Comparison of ENCODE assay signal across 8 cellular contexts in genomic region chr9:92140074-92140753, GRCh38. TPM values are rescaled to one million over a fixed set of nuclear protein-coding genes. Genes with fewer than 3 reads are reported as not detected.
DNase-seq lines count a peak whose midpoint lies in the region; ATAC-seq and TF ChIP-seq lines count a peak whose summit lies in the region.

No MANE protein-coding gene starts in this region.

- H3K9ac ChIP-seq in IMR-90 (ENCODE audit: low read depth, low read length), result peak overlapping the region; percentile 89

- peak overlapping the region; percentile 98 for H3K4ac ChIP-seq in IMR-90 (ENCODE audit: low read depth, low read length)

- H3K4me3 ChIP-seq in IMR-90 (ENCODE audit: insufficient read depth, low read depth, low read length) (peak overlapping the region; percentile 65), thoracic aorta (peak overlapping the region; percentile 71)

- H3K27me3 Mint-ChIP-seq in activated T-helper 2 cell treated with anti-CD3 and anti-CD28 coated beads, Interferon-gamma antibody, Interleukin-2, Interleukin-4, amounts not matched to agents 10 μg/mL and 5 μg/mL and 100 μg/mL, durations not matched to agents 14 hours and 24 hours and 36 hours (ENCODE audit: low read depth), result peaks cover 31% of the 10 kb centered on the region
- H3K27me3 Mint-ChIP-seq in osteocyte (ENCODE audit: unreplicated experiment), result no peaks in the 10 kb centered on the region

- H2AFZ ChIP-seq in IMR-90 (replicated peaks; ENCODE audit: low read length, poor library complexity), result peak overlapping the region; percentile 87

- H3K27ac ChIP-seq in IMR-90 (ENCODE audit: insufficient read depth, low read length), result peak overlapping the region; percentile 92
- peak overlapping the region; percentile 25; the same call in 1 of the 2 replicates for H3K27ac ChIP-seq in RWPE1
- no peak overlapping the region for H3K27ac ChIP-seq in thoracic aorta

- peak overlapping the region; percentile 97; the same call in 2 of the 3 replicates for H2BK15ac ChIP-seq in IMR-90 (ENCODE audit: low read depth, low read length)

- TF ChIP-seq POLR2A in IMR-90 (IDR thresholded peaks at IDR 0.05; ENCODE audit: low read depth, low read length), result no peak

- peak overlapping the region; percentile 85 for H3K23ac ChIP-seq in IMR-90 (ENCODE audit: low read depth, low read length)

- H4K8ac ChIP-seq in IMR-90 (ENCODE audit: low read depth in 2 of 2, low read length in 2 of 2), result peak overlapping the region; percentile 70 to 92

- H3K27ac Mint-ChIP-seq in activated T-helper 2 cell treated with anti-CD3 and anti-CD28 coated beads, Interferon-gamma antibody, Interleukin-2, Interleukin-4, amounts not matched to agents 10 μg/mL and 5 μg/mL and 100 μg/mL, durations not matched to agents 14 hours and 24 hours and 36 hours, result no peak overlapping the region
- no peak overlapping the region for H3K27ac Mint-ChIP-seq in osteocyte (ENCODE audit: unreplicated experiment)

- peaks cover 35% of the 10 kb centered on the region for H3K4me1 ChIP-seq in IMR-90 (ENCODE audit: control insufficient read depth, insufficient read depth, low read length)
- H3K4me1 ChIP-seq in thoracic aorta (ENCODE audit: control insufficient read depth in 1 of 2, low read depth in 2 of 2), result peaks cover 6 to 16% of the 10 kb centered on the region in 2 donors

- H3K18ac ChIP-seq in IMR-90 (ENCODE audit: low read depth, low read length), result peak overlapping the region; percentile 82

- ATAC-seq in IMR-90 (ENCODE audit: low read depth), result peak; percentile 55
- ATAC-seq in thoracic aorta (ENCODE audit: insufficient number of reproducible peaks, low FRiP score, low read depth), result no peak

- no TSS peak for BruUV-seq in IMR-90 (replicated peaks; lab: Mats Ljungman, UMichigan)

- H3K9me3 Mint-ChIP-seq in activated T-helper 2 cell treated with anti-CD3 and anti-CD28 coated beads, Interferon-gamma antibody, Interleukin-2, Interleukin-4, amounts not matched to agents 10 μg/mL and 5 μg/mL and 100 μg/mL, durations not matched to agents 14 hours and 24 hours and 36 hours, result no peaks in the 10 kb centered on the region
- H3K9me3 Mint-ChIP-seq in osteocyte (ENCODE audit: unreplicated experiment), result no peaks in the 10 kb centered on the region

- H4K5ac ChIP-seq in IMR-90 (ENCODE audit: low read depth, low read length), result peak overlapping the region; percentile 91

- H2AK9ac ChIP-seq in IMR-90 (replicated peaks; ENCODE audit: low read depth, low read length, poor library complexity), result peak overlapping the region; percentile 91

- no peak overlapping the region for H3K4me3 Mint-ChIP-seq in activated T-helper 2 cell treated with anti-CD3 and anti-CD28 coated beads, Interferon-gamma antibody, Interleukin-2, Interleukin-4, amounts not matched to agents 10 μg/mL and 5 μg/mL and 100 μg/mL, durations not matched to agents 14 hours and 24 hours and 36 hours (ENCODE audit: low read depth)
- peak overlapping the region; percentile 83 for H3K4me3 Mint-ChIP-seq in osteocyte (ENCODE audit: unreplicated experiment)

- peak overlapping the region; percentile 99 for H4K91ac ChIP-seq in IMR-90 (ENCODE audit: insufficient read depth, low read depth, low read length)

- peaks cover 17% of the 10 kb centered on the region for H3K9me1 ChIP-seq in IMR-90 (ENCODE audit: insufficient read depth, low read length)

- intact Hi-C loops in IMR-90 (cut with micrococcal nuclease), result loop anchor here (1.0 kb wide), 1 partner anchor 102 kb away; no protein-coding TSS in a partner anchor
- intact Hi-C loops in activated T-helper 2 cell treated with anti-CD3 and anti-CD28 coated beads, Interferon-gamma antibody, Interleukin-2, Interleukin-4, amounts not matched to agents 10 μg/mL and 5 μg/mL and 100 μg/mL, durations not matched to agents 14 hours and 24 hours and 36 hours (cut with micrococcal nuclease), result loop anchor here (1.0 to 10.0 kb wide), 2 partner anchors 8 to 105 kb away; no protein-coding TSS in a partner anchor

- no peaks in the 10 kb centered on the region for H3K27me3 ChIP-seq in IMR-90 (ENCODE audit: control insufficient read depth, insufficient read depth, low read length)
- H3K27me3 ChIP-seq in thoracic aorta (replicated peaks; ENCODE audit: insufficient read depth), result no peaks in the 10 kb centered on the region

- H3K36me3 Mint-ChIP-seq in activated T-helper 2 cell treated with anti-CD3 and anti-CD28 coated beads, Interferon-gamma antibody, Interleukin-2, Interleukin-4, amounts not matched to agents 10 μg/mL and 5 μg/mL and 100 μg/mL, durations not matched to agents 14 hours and 24 hours and 36 hours (ENCODE audit: low read depth), result no peaks in the 10 kb centered on the region
- peaks cover 9% of the 10 kb centered on the region for H3K36me3 Mint-ChIP-seq in osteocyte (ENCODE audit: unreplicated experiment)

- H2BK120ac ChIP-seq in IMR-90 (ENCODE audit: low read depth, low read length), result peak overlapping the region; percentile 99

- peak overlapping the region; percentile 78 for H2BK5ac ChIP-seq in IMR-90 (ENCODE audit: low read depth, low read length, poor library complexity, severe bottlenecking)

- TF ChIP-seq RAD21 in IMR-90 (IDR thresholded peaks at IDR 0.05; ENCODE audit: low read length), result peak; percentile 86

- 14% methylated on average over 12 of the region's 16 CpGs; no CpG with 5 or more reads in 1 of the 2 experiments for WGBS in IMR-90 (ENCODE audit: extremely low coverage in 2 of 2, insufficient read length in 1 of 2), 2 experiments

- H4K20me1 ChIP-seq in IMR-90 (ENCODE audit: insufficient read depth, low read length), result no peaks in the 10 kb centered on the region

- DNase-seq in NCI-H524 (lab: John Stamatoyannopoulos, UW), result peak; percentile 47 to 79
- DNase-seq in NCI-H524 treated with DMSO at 0.1 percent for 48 hours (lab: John Stamatoyannopoulos, UW), result no peak
- peak; percentile 65 for DNase-seq in IMR-90
- DNase-seq in RWPE1 (ENCODE audit: low spot score), result peak; percentile 73
- peak; percentile 60 for DNase-seq in activated T-helper 2 cell treated with anti-CD3 and anti-CD28 coated beads, Interferon-gamma antibody, Interleukin-2, Interleukin-4, amounts not matched to agents 10 μg/mL and 5 μg/mL and 100 μg/mL, durations not matched to agents 14 hours and 24 hours and 36 hours (ENCODE audit: low spot score)
- DNase-seq in fibroblast of the conjunctiva (ENCODE audit: low read depth), result peak; percentile 62
- peak; percentile 91 for DNase-seq in osteocyte (ENCODE audit: extremely low spot score, unreplicated experiment)
- DNase-seq in thoracic aorta (ENCODE audit: low spot score), result no peak

- H2AK5ac ChIP-seq in IMR-90 (ENCODE audit: low read depth, low read length), result peak overlapping the region; percentile 97

- peak overlapping the region; percentile 97 for H3K14ac ChIP-seq in IMR-90 (replicated peaks; ENCODE audit: low read depth, low read length)

- CTCF ChIA-PET in IMR-90 (lab: Yijun Ruan, JAX), result interaction anchor here (0.6 to 4.1 kb wide), 12 partner anchors 39 to 316 kb away, joined by 3 to 74 read pairs (median 4); partner anchors contain the start of genes CENPP and NOL8
- CTCF ChIA-PET in RWPE1 (lab: Yijun Ruan, JAX), result interaction anchor here (0.6 to 3.9 kb wide), 28 partner anchors 13 to 494 kb away, joined by 3 to 35 read pairs (median 4); no protein-coding TSS in a partner anchor

- POLR2A ChIA-PET in IMR-90 (lab: Charles Lee; ENCODE audit: unreplicated experiment), result interaction anchor here (0.6 kb wide), 1 partner anchor 113 kb away, joined by 5 read pairs; no protein-coding TSS in a partner anchor
- POLR2A ChIA-PET in RWPE1 (lab: Yijun Ruan, JAX; ENCODE audit: low non-redundant PET), result interaction anchor here (0.6 kb wide), 1 partner anchor 89 kb away, joined by 3 read pairs; no protein-coding TSS in a partner anchor

- H3K4me2 ChIP-seq in IMR-90 (ENCODE audit: low read depth, low read length), result peak overlapping the region; percentile 90

- peaks cover 7% of the 10 kb centered on the region for H3K4me1 Mint-ChIP-seq in activated T-helper 2 cell treated with anti-CD3 and anti-CD28 coated beads, Interferon-gamma antibody, Interleukin-2, Interleukin-4, amounts not matched to agents 10 μg/mL and 5 μg/mL and 100 μg/mL, durations not matched to agents 14 hours and 24 hours and 36 hours (ENCODE audit: low read depth)
- H3K4me1 Mint-ChIP-seq in osteocyte (ENCODE audit: unreplicated experiment), result peaks cover 36% of the 10 kb centered on the region

- no peaks in the 10 kb centered on the region for H3K9me3 ChIP-seq in IMR-90 (ENCODE audit: control insufficient read depth, insufficient read depth, low read length)
- H3K9me3 ChIP-seq in thoracic aorta, result no peaks in the 10 kb centered on the region

- TF ChIP-seq CTCF in IMR-90 (conservative IDR thresholded peaks at IDR 0.05; ENCODE audit: low read depth, low read length) (peak; percentile 92), RWPE1 (conservative IDR thresholded peaks at IDR 0.05; ENCODE audit: low read depth) (peak; percentile 99), osteocyte (IDR thresholded peaks at IDR 0.05) (peak; percentile 96), thoracic aorta (IDR thresholded peaks at IDR 0.05) (peak; percentile 93)

- in situ Hi-C loops in IMR-90 (cut with MboI; ENCODE audit: low sequenced_read_pairs), result loop anchor here (5.0 kb wide), 1 partner anchor 102 kb away; no protein-coding TSS in a partner anchor

- H3K36me3 ChIP-seq in IMR-90 (ENCODE audit: control insufficient read depth, insufficient read depth, low read length) (peaks cover 24% of the 10 kb centered on the region), thoracic aorta (no peaks in the 10 kb centered on the region)

- dilution Hi-C loops in IMR-90 (cut with HindIII; ENCODE audit: low sequenced_read_pairs, unreplicated experiment), result no loop called here

- H2BK20ac ChIP-seq in IMR-90 (ENCODE audit: low read depth, low read length), result peak overlapping the region; percentile 99

- peak overlapping the region; percentile 93; the same call in 1 of the 2 replicates for H3K56ac ChIP-seq in IMR-90 (ENCODE audit: extremely low read depth, insufficient read depth, low read length)

- peaks cover 6 to 55% of the 10 kb centered on the region in 2 experiments; a peak in 3 of 4 replicates for H3K79me1 ChIP-seq in IMR-90 (ENCODE audit: low read depth in 1 of 2, low read length in 2 of 2)

TF ChIP-seq in IMR-90, 13 proteins besides CTCF, POLR2A, EP300 and RAD21 (continues in another document):
- peak; percentile 88 for TF ChIP-seq SMC3 (IDR thresholded peaks at IDR 0.05; ENCODE audit: low read depth, low read length)
- TF ChIP-seq BHLHE40 (IDR thresholded peaks at IDR 0.05; ENCODE audit: low read depth, low read length), result 0 out of 2 replicates have a peak, but pooled peaks have one; percentile 9

RNA-seq across cellular contexts. Expression of gene SPTLC1, which starts 25.0 kb away (rescaled TPM):
- total RNA-seq in IMR-90 (2012; rRNA removed), result 92.7 and 95.8 TPM in 2 replicates
- 59.9 and 65.7 TPM in 2 replicates for polyA plus RNA-seq in IMR-90 (2012; rRNA removed)
- polyA plus RNA-seq in IMR-90 (2012; cell fraction: cytosol; rRNA removed), result 16.7 and 23.9 TPM in 2 replicates
- 32.2 and 53.4 TPM in 2 replicates for polyA plus RNA-seq in IMR-90 (2012; cell fraction: nucleus; rRNA removed; ENCODE audit: low replicate concordance)
- 63.2 and 64.0 TPM in 2 replicates for total RNA-seq in activated T-helper 2 cell treated with anti-CD3 and anti-CD28 coated beads, Interferon-gamma antibody, Interleukin-2, Interleukin-4, amounts not matched to agents 10 μg/mL and 5 μg/mL and 100 μg/mL, durations not matched to agents 14 hours and 24 hours and 36 hours
- 90.7 and 93.9 TPM in 2 replicates for total RNA-seq in osteocyte
- 10 to 100 TPM; 45.6 to 74.7 TPM for total RNA-seq in thoracic aorta

Comparison
In these comparisons a context has a peak if more than half of its experiments do, and no peak if none do; other contexts are left out.
1. DNase-seq: peak in NCI-H524 (2 of 2), IMR-90 (single experiment), RWPE1 (single experiment), activated T-helper 2 cell treated with anti-CD3 and anti-CD28 coated beads, Interferon-gamma antibody, Interleukin-2, Interleukin-4, amounts not matched to agents 10 μg/mL and 5 μg/mL and 100 μg/mL, durations not matched to agents 14 hours and 24 hours and 36 hours (single experiment), fibroblast of the conjunctiva (single experiment) and osteocyte (single experiment); none in NCI-H524 treated with DMSO at 0.1 percent for 48 hours (single experiment) and thoracic aorta (single experiment).
2. H3K27ac ChIP-seq: peak in IMR-90 (single experiment) and RWPE1 (single experiment); none in thoracic aorta (0 of 2).
3. Peak in every context shown above with its lines, with median percentiles within 50 percentile points of each other: CTCF ChIP-seq.